In genomic region chr15:41285285-41285684, GRCh38 we compare ENCODE assay signal across 8 cellular contexts. TPM values are rescaled to one million over a fixed set of nuclear protein-coding genes. Genes with fewer than 3 reads are reported as not detected.
DNase-seq lines count a peak whose midpoint lies in the region; ATAC-seq and TF ChIP-seq lines count a peak whose summit lies in the region.

No MANE protein-coding gene starts in this region.

- peak overlapping the region; percentile 96 for H3K27ac Mint-ChIP-seq in activated naive CD4-positive, alpha-beta T cell treated with anti-CD3 and anti-CD28 coated beads for 36 hours

- intact Hi-C loops in activated naive CD4-positive, alpha-beta T cell treated with anti-CD3 and anti-CD28 coated beads for 36 hours (cut with micrococcal nuclease) = loop anchor here (5.0 kb wide), 1 partner anchor 343 kb away; no protein-coding TSS in a partner anchor
- intact Hi-C loops in ascending aorta (cut with DNase I) (no loop called here), transverse colon (cut with DNase I; ENCODE audit: low total_unique reads) (no loop called here)

- H3K27me3 ChIP-seq in ascending aorta (no peaks in the 10 kb centered on the region), liver (ENCODE audit: control insufficient read depth in 4 of 4, insufficient read depth in 4 of 4, low read length in 3 of 4) (no peaks in the 10 kb centered on the region), transverse colon (no peaks in the 10 kb centered on the region)

- TF ChIP-seq RAD21 in liver (IDR thresholded peaks at IDR 0.05) = no peak

- H3K9me3 ChIP-seq in ascending aorta (no peaks in the 10 kb centered on the region), liver (ENCODE audit: control insufficient read depth in 4 of 4, low read length in 3 of 4) (no peaks in the 10 kb centered on the region), transverse colon (no peaks in the 10 kb centered on the region)

- in situ Hi-C loops in transverse colon (cut with MboI; ENCODE audit: low pct_ligation_motif_present in 1 of 4, low pct_unique_long_range_greater_than_20kb in 1 of 4, low sequenced_read_pairs in 3 of 4) = no loop called here

- no peak for ATAC-seq in GM21423 (IDR thresholded peaks at IDR 0.05; ENCODE audit: unreplicated experiment)

- TF ChIP-seq POLR2A in transverse colon (IDR thresholded peaks at IDR 0.05) = no peak

- peaks cover 46% of the 10 kb centered on the region for H3K4me1 Mint-ChIP-seq in activated naive CD4-positive, alpha-beta T cell treated with anti-CD3 and anti-CD28 coated beads for 36 hours (ENCODE audit: low read depth)

- peak overlapping the region; percentile 38 to 89 for H3K9ac ChIP-seq in liver (ENCODE audit: low read depth in 1 of 2, low read length in 2 of 2)

- H3K4me1 ChIP-seq in ascending aorta = peaks cover 6 to 16% of the 10 kb centered on the region in 2 donors
- peaks cover 8 to 27% (median 14%) of the 10 kb centered on the region in 4 donors for H3K4me1 ChIP-seq in liver (ENCODE audit: control insufficient read depth in 4 of 4, insufficient read depth in 4 of 4, low read length in 3 of 4)
- H3K4me1 ChIP-seq in transverse colon = peaks cover 8 to 43% (median 10%) of the 10 kb centered on the region in 4 donors

- peaks cover 43% of the 10 kb centered on the region for H3K36me3 Mint-ChIP-seq in activated naive CD4-positive, alpha-beta T cell treated with anti-CD3 and anti-CD28 coated beads for 36 hours (ENCODE audit: low read depth)

- peak overlapping the region in 1 of 2 donors; percentile 69 for H3K27ac ChIP-seq in ascending aorta
- H3K27ac ChIP-seq in liver (ENCODE audit: low read depth in 1 of 2, low read length in 2 of 2) = peak overlapping the region; percentile 90 to 93
- peak overlapping the region; percentile 94 to 97 (median 96) for H3K27ac ChIP-seq in transverse colon

- CTCF ChIA-PET in activated naive CD4-positive, alpha-beta T cell treated with anti-CD3 and anti-CD28 coated beads for 36 hours (lab: Charles Lee) = no interaction called here

- H3K27me3 Mint-ChIP-seq in activated naive CD4-positive, alpha-beta T cell treated with anti-CD3 and anti-CD28 coated beads for 36 hours (ENCODE audit: low read depth) = no peaks in the 10 kb centered on the region

- TF ChIP-seq EP300 in transverse colon (IDR thresholded peaks at IDR 0.05; ENCODE audit: low read depth) = no peak

- H3K4me3 ChIP-seq in ascending aorta (peak overlapping the region; percentile 72 to 88), liver (ENCODE audit: low read depth in 1 of 3, low read length in 3 of 3) (peak overlapping the region; percentile 82 to 99 (median 94)), transverse colon (peak overlapping the region in 3 of 4 donors; percentile 81 to 93 (median 82))

- peak overlapping the region; percentile 99 for H3K4me3 Mint-ChIP-seq in activated naive CD4-positive, alpha-beta T cell treated with anti-CD3 and anti-CD28 coated beads for 36 hours

- WGBS in liver = 51% methylated on average over 7 of the region's 7 CpGs
- WGBS in transverse colon (ENCODE audit: low coverage in 1 of 2), 2 donors = 41 to 45% methylated on average over 4 to 7 of the region's 7 CpGs

- peaks cover 27 to 40% of the 10 kb centered on the region in 2 donors for H3K36me3 ChIP-seq in ascending aorta
- peaks cover 5 to 24% (median 16%) of the 10 kb centered on the region in 4 donors for H3K36me3 ChIP-seq in liver (ENCODE audit: control insufficient read depth in 4 of 4, insufficient read depth in 3 of 4, low read depth in 1 of 4, low read length in 3 of 4)
- peaks cover 0 to 29% (median 14%) of the 10 kb centered on the region in 4 donors for H3K36me3 ChIP-seq in transverse colon

- no peak for TF ChIP-seq CTCF in ascending aorta (IDR thresholded peaks at IDR 0.05)
- TF ChIP-seq CTCF in liver (IDR thresholded peaks at IDR 0.05; ENCODE audit: low read depth, low read length, missing input control) = no peak
- TF ChIP-seq CTCF in transverse colon (IDR thresholded peaks at IDR 0.05) = no peak

- no peak for DNase-seq in activated naive CD4-positive, alpha-beta T cell treated with anti-CD3 and anti-CD28 coated beads for 36 hours
- DNase-seq in activated naive CD4-positive, alpha-beta T cell treated with Interleukin-2 at 50 U/mL for 16 hours = no peak
- no peak for DNase-seq in ascending aorta (ENCODE audit: low spot score in 2 of 2)
- no peak for DNase-seq in transverse colon
- no peak for DNase-seq in NCI-H187 treated with DMSO at 0.1 percent for 48 hours (lab: John Stamatoyannopoulos, UW)
- DNase-seq in HK-2 (ENCODE audit: unreplicated experiment) = no peak

- H3K9me3 Mint-ChIP-seq in activated naive CD4-positive, alpha-beta T cell treated with anti-CD3 and anti-CD28 coated beads for 36 hours = no peaks in the 10 kb centered on the region

TF ChIP-seq in liver, 16 proteins besides CTCF, POLR2A, EP300 and RAD21:
- TF ChIP-seq FOXA2 (IDR thresholded peaks at IDR 0.05) = no peak

RNA-seq across cellular contexts. Expression of gene OIP5, which starts 47.1 kb away (rescaled TPM):
- 10 to 100 TPM in 1 of 2 experiments, 1 to 10 TPM in 1; 9.5 to 10.7 TPM for total RNA-seq in activated naive CD4-positive, alpha-beta T cell treated with anti-CD3 and anti-CD28 coated beads for 36 hours
- total RNA-seq in ascending aorta = not detected
- 10 to 100 TPM in 1 of 2 donors, under 1 TPM in 1; 0.17 to 11.8 TPM for total RNA-seq in liver
- 1 to 10 TPM in 1 of 2 donors, under 1 TPM in 1; 0.65 to 1.6 TPM for polyA plus RNA-seq in liver
- total RNA-seq in transverse colon = 1 to 10 TPM in 2 of 4 donors, not detected in 2; 1.1 to 2.9 TPM

RNA-seq across cellular contexts. Expression of gene NUSAP1, which starts 47.4 kb away (rescaled TPM):
- total RNA-seq in activated naive CD4-positive, alpha-beta T cell treated with anti-CD3 and anti-CD28 coated beads for 36 hours = 100 to 1,000 TPM; 269 to 287 TPM
- total RNA-seq in ascending aorta (not detected), liver (100 to 1,000 TPM in 1 of 2 donors, 1 to 10 TPM in 1; 7.4 to 149 TPM), transverse colon (1 to 10 TPM; 5.0 to 8.9 (median 7.5) TPM)
- polyA plus RNA-seq in liver = 1 to 10 TPM; 4.6 to 9.2 TPM

RNA-seq across cellular contexts. Expression of gene CHP1, which starts 54.2 kb away (rescaled TPM):
- total RNA-seq in activated naive CD4-positive, alpha-beta T cell treated with anti-CD3 and anti-CD28 coated beads for 36 hours = 10 to 100 TPM; 37.7 to 39.8 TPM
- total RNA-seq in ascending aorta = 294 TPM
- 100 to 1,000 TPM; 103 to 131 TPM for total RNA-seq in liver
- 100 to 1,000 TPM in 1 of 2 donors, 10 to 100 TPM in 1; 87.4 to 162 TPM for polyA plus RNA-seq in liver
- 100 to 1,000 TPM; 321 to 818 (median 572) TPM for total RNA-seq in transverse colon

RNA-seq across cellular contexts. Expression of gene EXD1, which starts 54.7 kb away (rescaled TPM):
- not detected for total RNA-seq in activated naive CD4-positive, alpha-beta T cell treated with anti-CD3 and anti-CD28 coated beads for 36 hours
- not detected for total RNA-seq in ascending aorta
- total RNA-seq in liver = not detected
- not detected for polyA plus RNA-seq in liver
- total RNA-seq in transverse colon = not detected
